In genomic region chr12:107761502-107761904, GRCh38 we compare ENCODE assay signal across 9 cellular contexts. TPM values are rescaled to one million over a fixed set of nuclear protein-coding genes. Genes with fewer than 3 reads are reported as not detected.
DNase-seq lines count a peak whose midpoint lies in the region; ATAC-seq and TF ChIP-seq lines count a peak whose summit lies in the region.
"Had no signal": no experiment of that assay in that cellular context is flagged by ENCODE, and none has a peak within 500 bp of the region (broad histone marks: within the 10 kb centered on the region; RNA-seq: fewer than 3 reads in every experiment).

No MANE protein-coding gene starts in this region.

- intact Hi-C loops in activated naive CD4-positive, alpha-beta T cell treated with anti-CD3 and anti-CD28 coated beads for 36 hours (cut with micrococcal nuclease), result loop anchor here (1.0 to 10.0 kb wide), 7 partner anchors 76 to 1093 kb away; partner anchors contain the start of genes CRY1, FICD, ISCU and PWP1

- peaks cover 37% of the 10 kb centered on the region for H3K79me2 ChIP-seq in hepatocyte

- CTCF ChIA-PET in CD8-positive, alpha-beta memory T cell (lab: Charles Lee), result no interaction called here
- CTCF ChIA-PET in activated naive CD4-positive, alpha-beta T cell treated with anti-CD3 and anti-CD28 coated beads for 36 hours (lab: Charles Lee), result interaction anchor here (1.0 kb wide), 2 partner anchors 86 to 123 kb away, joined by 3 read pairs; no protein-coding TSS in a partner anchor

- ATAC-seq in HG03108 (IDR thresholded peaks at IDR 0.05; ENCODE audit: unreplicated experiment), result no peak

- no peak for DNase-seq in CD8-positive, alpha-beta memory T cell
- DNase-seq in activated naive CD4-positive, alpha-beta T cell treated with anti-CD3 and anti-CD28 coated beads for 36 hours, result no peak
- DNase-seq in hepatocyte (ENCODE audit: low spot score) (peak; percentile 23), OCI-M2 (lab: John Stamatoyannopoulos, UW; ENCODE audit: unreplicated experiment) (no peak), epidermal melanocyte (ENCODE audit: insufficient read length, low spot score) (no peak)

- peaks cover 36% of the 10 kb centered on the region for H3K4me1 ChIP-seq in CD8-positive, alpha-beta memory T cell (ENCODE audit: insufficient read depth, low read length)
- H3K4me1 ChIP-seq in HUES6 (ENCODE audit: control insufficient read depth, insufficient read depth, low read length) (peaks cover 19% of the 10 kb centered on the region), hepatocyte (ENCODE audit: insufficient read depth) (no peaks in the 10 kb centered on the region), skeletal muscle tissue (ENCODE audit: control insufficient read depth in 3 of 3, insufficient read depth in 3 of 3, low read length in 3 of 3) (peaks cover 18 to 23% (median 22%) of the 10 kb centered on the region in 3 donors)

- H3K4me1 Mint-ChIP-seq in CD8-positive, alpha-beta memory T cell, result peaks cover 30 to 48% (median 47%) of the 10 kb centered on the region in 3 donors
- peaks cover 24% of the 10 kb centered on the region for H3K4me1 Mint-ChIP-seq in activated naive CD4-positive, alpha-beta T cell treated with anti-CD3 and anti-CD28 coated beads for 36 hours (ENCODE audit: low read depth)

- peak overlapping the region; percentile 92 to 98 (median 94) for H3K27ac Mint-ChIP-seq in CD8-positive, alpha-beta memory T cell
- peak overlapping the region; percentile 71 for H3K27ac Mint-ChIP-seq in activated naive CD4-positive, alpha-beta T cell treated with anti-CD3 and anti-CD28 coated beads for 36 hours

- peaks cover 13% of the 10 kb centered on the region for H4K20me1 ChIP-seq in hepatocyte (ENCODE audit: insufficient read depth, poor library complexity, severe bottlenecking)

- peak overlapping the region; percentile 99 for H2AFZ ChIP-seq in hepatocyte

- H3K27ac ChIP-seq in CD8-positive, alpha-beta memory T cell (ENCODE audit: low read depth, low read length), result peak overlapping the region; percentile 81
- no peak overlapping the region for H3K27ac ChIP-seq in HUES6 (ENCODE audit: low read depth, low read length)
- H3K27ac ChIP-seq in hepatocyte, result peak overlapping the region; percentile 49
- H3K27ac ChIP-seq in skeletal muscle tissue (ENCODE audit: low read depth, low read length), result peak overlapping the region; percentile 36

- peak overlapping the region; percentile 84 for H3K4me3 ChIP-seq in CD8-positive, alpha-beta memory T cell (ENCODE audit: low read length)
- H3K4me3 ChIP-seq in HUES6 (ENCODE audit: low read depth, low read length), result peak overlapping the region; percentile 84
- H3K4me3 ChIP-seq in hepatocyte, result peak overlapping the region; percentile 74
- peak overlapping the region; percentile 80 to 92 (median 85) for H3K4me3 ChIP-seq in skeletal muscle tissue (ENCODE audit: low read length in 3 of 3)

- H3K36me3 ChIP-seq in CD8-positive, alpha-beta memory T cell (ENCODE audit: insufficient read depth, low read length), result peaks cover 5% of the 10 kb centered on the region
- H3K36me3 ChIP-seq in HUES6 (ENCODE audit: control insufficient read depth, insufficient read depth, low read length) (peaks cover 19% of the 10 kb centered on the region), hepatocyte (replicated peaks; ENCODE audit: insufficient read depth, low read depth) (no peaks in the 10 kb centered on the region), skeletal muscle tissue (ENCODE audit: control insufficient read depth in 3 of 3, insufficient read depth in 3 of 3, low read length in 3 of 3) (peaks cover 2 to 7% (median 4%) of the 10 kb centered on the region in 3 donors)

- H3K9ac ChIP-seq in HUES6 (ENCODE audit: low read length) (peak overlapping the region; percentile 36), skeletal muscle tissue (ENCODE audit: low read depth in 1 of 3, low read length in 3 of 3) (peak overlapping the region; percentile 72 to 80 (median 75))

- under 1% methylated on average over 12 of the region's 12 CpGs for WGBS in hepatocyte (ENCODE audit: low lambda C conversion rate, missing lambda C conversion rate)

- POLR2A ChIA-PET in CD8-positive, alpha-beta memory T cell (lab: Charles Lee), result no interaction called here

- TF ChIP-seq CTCF in hepatocyte (IDR thresholded peaks at IDR 0.05; ENCODE audit: poor library complexity), result no peak

- H3K27me3 ChIP-seq in CD8-positive, alpha-beta memory T cell (ENCODE audit: insufficient read depth, low read length, poor library complexity, severe bottlenecking), result no peaks in the 10 kb centered on the region
- H3K27me3 ChIP-seq in HUES6 (ENCODE audit: control insufficient read depth, insufficient read depth, low read length) (peaks cover 2% of the 10 kb centered on the region; the same call in 1 of the 2 replicates), hepatocyte (no peaks in the 10 kb centered on the region), skeletal muscle tissue (ENCODE audit: control insufficient read depth in 3 of 3, insufficient read depth in 3 of 3, low read length in 3 of 3) (no peaks in the 10 kb centered on the region)

- H3K9me3 Mint-ChIP-seq in CD8-positive, alpha-beta memory T cell, result no peaks in the 10 kb centered on the region
- peaks cover 1% of the 10 kb centered on the region for H3K9me3 Mint-ChIP-seq in activated naive CD4-positive, alpha-beta T cell treated with anti-CD3 and anti-CD28 coated beads for 36 hours

- H3K27me3 Mint-ChIP-seq in CD8-positive, alpha-beta memory T cell, result no peaks in the 10 kb centered on the region
- H3K27me3 Mint-ChIP-seq in activated naive CD4-positive, alpha-beta T cell treated with anti-CD3 and anti-CD28 coated beads for 36 hours (ENCODE audit: low read depth), result no peaks in the 10 kb centered on the region

- peak overlapping the region; percentile 87 for H3K4me2 ChIP-seq in hepatocyte

- H3K36me3 Mint-ChIP-seq in CD8-positive, alpha-beta memory T cell, result peaks cover 1 to 30% (median 3%) of the 10 kb centered on the region in 3 donors
- peaks cover 9% of the 10 kb centered on the region for H3K36me3 Mint-ChIP-seq in activated naive CD4-positive, alpha-beta T cell treated with anti-CD3 and anti-CD28 coated beads for 36 hours (ENCODE audit: low read depth)

- H3K9me2 ChIP-seq in hepatocyte (replicated peaks; ENCODE audit: insufficient read depth), result no peaks in the 10 kb centered on the region

- H3K9me3 ChIP-seq in CD8-positive, alpha-beta memory T cell (ENCODE audit: low read length), result no peaks in the 10 kb centered on the region
- no peaks in the 10 kb centered on the region for H3K9me3 ChIP-seq in HUES6 (ENCODE audit: control insufficient read depth, insufficient read depth, low read depth, low read length)
- no peaks in the 10 kb centered on the region for H3K9me3 ChIP-seq in hepatocyte (ENCODE audit: low read depth)
- no peaks in the 10 kb centered on the region for H3K9me3 ChIP-seq in skeletal muscle tissue (ENCODE audit: control insufficient read depth in 3 of 3, low read length in 3 of 3)

- H3K4me3 Mint-ChIP-seq in CD8-positive, alpha-beta memory T cell, result peak overlapping the region; percentile 86 to 94 (median 89)
- peak overlapping the region; percentile 77 for H3K4me3 Mint-ChIP-seq in activated naive CD4-positive, alpha-beta T cell treated with anti-CD3 and anti-CD28 coated beads for 36 hours

RNA-seq across cellular contexts. Expression of gene PRDM4, which starts 0.6 kb away (rescaled TPM):
- 10 to 100 TPM; 30.5 to 33.8 TPM for total RNA-seq in CD8-positive, alpha-beta memory T cell
- 25.2 TPM for polyA plus RNA-seq in CD8-positive, alpha-beta memory T cell
- 10 to 100 TPM; 18.8 to 20.6 TPM for total RNA-seq in activated naive CD4-positive, alpha-beta T cell treated with anti-CD3 and anti-CD28 coated beads for 36 hours
- 38.7 and 46.4 TPM in 2 replicates for total RNA-seq in hepatocyte
- polyA plus RNA-seq in hepatocyte, result 25.9 and 28.5 TPM in 2 replicates
- total RNA-seq in skeletal muscle tissue, result 9.9 TPM

RNA-seq across cellular contexts. Expression of gene ASCL4, which starts 13.0 kb away (rescaled TPM):
- not detected for total RNA-seq in CD8-positive, alpha-beta memory T cell
- not detected for polyA plus RNA-seq in CD8-positive, alpha-beta memory T cell
- total RNA-seq in activated naive CD4-positive, alpha-beta T cell treated with anti-CD3 and anti-CD28 coated beads for 36 hours, result not detected
- total RNA-seq in hepatocyte (0.08 and 0.30 TPM in 2 replicates), skeletal muscle tissue (not detected)
- 0.69 TPM in 1 of 2 replicates, not detected in the other for polyA plus RNA-seq in hepatocyte
- total RNA-seq: pulmonary artery endothelial cell had no signal
